Comparison of ENCODE assay signal across 23 cellular contexts in genomic region chr12:58681730-58682129, GRCh38.
"Had no signal": no experiment of that assay in that cellular context is flagged by ENCODE, and none has a peak within 500 bp of the region (broad histone marks: within the 10 kb centered on the region; RNA-seq: fewer than 3 reads in every experiment).

No MANE protein-coding gene starts in this region.

- H3K27ac ChIP-seq: colonic mucosa, epithelial cell of prostate, esophagus squamous epithelium, neutrophil, sigmoid colon, uterus had no signal

- DNase-seq: activated CD4-positive, alpha-beta T cell treated with anti-CD3 and anti-CD28 coated beads for 36 hours; activated CD4-positive, alpha-beta T cell treated with anti-CD3 and anti-CD28 coated beads, Interleukin-2, amount 50 U/mL, for 4 hours; activated effector memory CD4-positive, alpha-beta T cell treated with Interleukin-2 at 50 U/mL for 16 hours; activated naive CD4-positive, alpha-beta T cell treated with Interleukin-2 at 50 U/mL for 16 hours; activated T-cell treated with anti-CD3 and anti-CD28 coated beads for 4 hours; anterior cingulate cortex; colonic mucosa; effector CD8-positive, alpha-beta T cell; esophagus squamous epithelium; foreskin melanocyte; islet precursor cell; naive B cell; nephron progenitor cell; sigmoid colon; small intestine; stimulated activated CD4-positive, alpha-beta T cell treated with anti-CD3 and anti-CD28 coated beads, Interleukin-4, amount 100 ng/mL, for 24 hours; stimulated activated CD8-positive, alpha-beta memory T cell treated with anti-CD3 and anti-CD28 coated beads, Interleukin-4, amount 100 ng/mL, for 48 hours; stimulated activated naive CD8-positive, alpha-beta T cell treated with anti-CD3 and anti-CD28 coated beads, Interleukin-15, amount 100 ng/mL, for 72 hours; substantia nigra; uterus had no signal

- ATAC-seq: activated CD4-positive, alpha-beta T cell treated with anti-CD3 and anti-CD28 coated beads for 36 hours; stimulated activated memory B cell treated with anti-CD40 and anti-IgM and Interleukin-4, amounts not matched to agents 10 μg/mL and 1 μg/mL and 100 μg/mL, for 72 hours; stimulated activated naive CD8-positive, alpha-beta T cell treated with anti-CD3 and anti-CD28 coated beads, Interleukin-15, amount 100 ng/mL, for 72 hours had no signal
